2 cellular contexts compared by ENCODE assay signal in genomic region chr11:97636741-97637140, GRCh38.
A peak's percentile ranks its signal among the peaks of the same experiment; 100 is the strongest.
TF ChIP-seq lines count a peak whose summit lies in the region.

No MANE protein-coding gene starts in this region.

TF ChIP-seq in WTC11, 78 proteins besides CTCF, POLR2A, EP300 and RAD21:
- TF ChIP-seq HMGA2 (CRISPR knock-in tag; IDR thresholded peaks at IDR 0.05) = 0 out of 2 replicates have a peak, but pooled peaks have one; percentile 59

TF ChIP-seq in H1, 55 proteins besides CTCF, POLR2A, EP300 and RAD21:
- peak; percentile 36; the same call in 1 of the 2 replicates for TF ChIP-seq SP1 (IDR thresholded peaks at IDR 0.05; ENCODE audit: low read depth, low read length)
